Comparison of ENCODE assay signal across 8 cellular contexts in genomic region chr2:74186038-74186437, GRCh38. TPM values are rescaled to one million over a fixed set of nuclear protein-coding genes. Genes with fewer than 3 reads are reported as not detected.
DNase-seq lines count a peak whose midpoint lies in the region; ATAC-seq and TF ChIP-seq lines count a peak whose summit lies in the region.

No MANE protein-coding gene starts in this region.

- H3K4me1 Mint-ChIP-seq in stimulated activated naive CD8-positive, alpha-beta T cell treated with anti-CD3 and anti-CD28 coated beads, Interleukin-15, amount 100 ng/mL, for 72 hours, result peaks cover 27% of the 10 kb centered on the region

- H3K27me3 Mint-ChIP-seq in stimulated activated naive CD8-positive, alpha-beta T cell treated with anti-CD3 and anti-CD28 coated beads, Interleukin-15, amount 100 ng/mL, for 72 hours, result no peaks in the 10 kb centered on the region

- no peak for TF ChIP-seq CTCF in WERI-Rb-1 (IDR thresholded peaks at IDR 0.05; ENCODE audit: low read depth, low read length)

- H3K27ac ChIP-seq in WERI-Rb-1, result no peak overlapping the region

- DNase-seq in NAMALWA (ENCODE audit: low spot score) (peak; percentile 87), WERI-Rb-1 (no peak), NCI-H524 (lab: John Stamatoyannopoulos, UW) (no peak)
- peak; percentile 20 to 80 for DNase-seq in stimulated activated naive CD8-positive, alpha-beta T cell treated with anti-CD3 and anti-CD28 coated beads, Interleukin-15, amount 100 ng/mL, for 72 hours

- no peaks in the 10 kb centered on the region for H3K27me3 ChIP-seq in WERI-Rb-1 (ENCODE audit: insufficient read depth, low read depth, severe bottlenecking)

- no peaks in the 10 kb centered on the region for H3K9me3 Mint-ChIP-seq in stimulated activated naive CD8-positive, alpha-beta T cell treated with anti-CD3 and anti-CD28 coated beads, Interleukin-15, amount 100 ng/mL, for 72 hours

- no peaks in the 10 kb centered on the region for H3K9me3 ChIP-seq in WERI-Rb-1 (ENCODE audit: severe bottlenecking)

- no peaks in the 10 kb centered on the region for H3K36me3 ChIP-seq in WERI-Rb-1

- no peak overlapping the region for H3K4me3 ChIP-seq in WERI-Rb-1 (ENCODE audit: low read depth, low read length)

- peak overlapping the region; percentile 69 to 91 for H3K27ac Mint-ChIP-seq in stimulated activated naive CD8-positive, alpha-beta T cell treated with anti-CD3 and anti-CD28 coated beads, Interleukin-15, amount 100 ng/mL, for 72 hours

- ATAC-seq in GM18861 (IDR thresholded peaks at IDR 0.05; ENCODE audit: unreplicated experiment) (peak; percentile 69), HG02588 (IDR thresholded peaks at IDR 0.05; ENCODE audit: unreplicated experiment) (peak; percentile 49), esophagus mucosa (peak; percentile 51), GM19324 (IDR thresholded peaks at IDR 0.05; ENCODE audit: low FRiP score, unreplicated experiment) (no peak)
- peak; percentile 100 for ATAC-seq in stimulated activated naive CD8-positive, alpha-beta T cell treated with anti-CD3 and anti-CD28 coated beads, Interleukin-15, amount 100 ng/mL, for 72 hours

- peak overlapping the region; percentile 46 to 68 for H3K4me3 Mint-ChIP-seq in stimulated activated naive CD8-positive, alpha-beta T cell treated with anti-CD3 and anti-CD28 coated beads, Interleukin-15, amount 100 ng/mL, for 72 hours

RNA-seq across cellular contexts. Expression of gene MOB1A, which starts 7.4 kb away (rescaled TPM):
- 81.3 TPM for total RNA-seq in esophagus mucosa

RNA-seq across cellular contexts. Expression of gene MTHFD2, which starts 12.4 kb away (rescaled TPM):
- 77.6 TPM for total RNA-seq in esophagus mucosa

RNA-seq across cellular contexts. Expression of gene BOLA3, which starts 38.3 kb away (rescaled TPM):
- total RNA-seq in esophagus mucosa, result 35.9 TPM

Comparison
In these comparisons a context has a peak if more than half of its experiments do, and no peak if none do; other contexts are left out.
1. DNase-seq: peak in NAMALWA (single experiment) and stimulated activated naive CD8-positive, alpha-beta T cell treated with anti-CD3 and anti-CD28 coated beads, Interleukin-15, amount 100 ng/mL, for 72 hours (2 of 2); none in WERI-Rb-1 (single experiment) and NCI-H524 (0 of 2).